ENCODE assay signal across 13 cellular contexts in the genomic region with DNA sequence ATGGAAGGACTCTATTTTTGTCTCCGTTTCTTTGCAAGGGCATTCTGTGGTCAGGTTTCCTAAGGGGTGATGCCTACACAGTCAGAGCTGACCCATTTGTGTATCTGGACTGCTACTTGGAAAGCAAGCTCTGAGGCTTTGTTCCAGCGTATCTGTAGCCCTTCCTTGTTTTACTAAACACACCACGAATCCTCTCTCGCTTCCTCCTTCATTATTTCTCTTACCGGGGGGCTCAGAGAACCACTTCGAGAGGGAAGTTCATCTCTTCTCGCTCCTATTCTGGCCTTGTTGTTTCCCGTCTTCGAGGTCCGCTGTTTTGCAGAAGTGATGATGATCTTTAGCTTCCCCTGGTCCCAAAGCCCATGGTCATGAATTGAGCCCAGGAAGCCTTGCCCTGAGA.
"Had no signal": no experiment of that assay in that cellular context is flagged by ENCODE, and none has a peak within 500 bp of the region (broad histone marks: within the 10 kb centered on the region; RNA-seq: fewer than 3 reads in every experiment).

No MANE protein-coding gene starts in this region.

- DNase-seq: activated naive CD4-positive, alpha-beta T cell treated with anti-CD3 and anti-CD28 coated beads, Interleukin-2, amount 10 ng/mL, durations not matched to agents 7 days and 5 days; central memory CD4-positive, alpha-beta T cell; effector CD4-positive, alpha-beta T cell; gastrocnemius medialis; ovary; retina had no signal

- H3K27ac Mint-ChIP-seq: activated naive CD4-positive, alpha-beta T cell treated with anti-CD3 and anti-CD28 coated beads, Interleukin-2, amount 10 ng/mL, durations not matched to agents 7 days and 5 days; activated T-helper 2 cell treated with anti-CD3 and anti-CD28 coated beads, Interferon-gamma antibody, Interleukin-2, Interleukin-4, amounts not matched to agents 10 μg/mL and 5 μg/mL and 100 μg/mL, durations not matched to agents 14 hours and 24 hours and 36 hours; stimulated activated memory B cell treated with anti-CD40 and anti-IgM and Interleukin-4, amounts not matched to agents 10 μg/mL and 1 μg/mL and 100 μg/mL, for 72 hours had no signal

- H3K4me1 ChIP-seq: adrenal gland had no signal

- H2AFZ ChIP-seq: hepatocyte had no signal

- ATAC-seq: activated CD4-positive, CD25-positive, alpha-beta regulatory T cell treated with anti-CD3 and anti-CD28 coated beads, Interleukin-2, amount 50 U/mL, for 24 hours; stimulated activated memory B cell treated with anti-CD40 and anti-IgM and Interleukin-4, amounts not matched to agents 10 μg/mL and 1 μg/mL and 100 μg/mL, for 72 hours had no signal

- H3K27me3 Mint-ChIP-seq: activated naive CD4-positive, alpha-beta T cell treated with anti-CD3 and anti-CD28 coated beads, Interleukin-2, amount 10 ng/mL, durations not matched to agents 7 days and 5 days; stimulated activated memory B cell treated with anti-CD40 and anti-IgM and Interleukin-4, amounts not matched to agents 10 μg/mL and 1 μg/mL and 100 μg/mL, for 72 hours had no signal

- H3K9me3 ChIP-seq: adrenal gland, gastrocnemius medialis, ovary had no signal

- H3K4me1 Mint-ChIP-seq: activated naive CD4-positive, alpha-beta T cell treated with anti-CD3 and anti-CD28 coated beads, Interleukin-2, amount 10 ng/mL, durations not matched to agents 7 days and 5 days; stimulated activated memory B cell treated with anti-CD40 and anti-IgM and Interleukin-4, amounts not matched to agents 10 μg/mL and 1 μg/mL and 100 μg/mL, for 72 hours had no signal

- H3K9me3 Mint-ChIP-seq: activated naive CD4-positive, alpha-beta T cell treated with anti-CD3 and anti-CD28 coated beads, Interleukin-2, amount 10 ng/mL, durations not matched to agents 7 days and 5 days; activated T-helper 2 cell treated with anti-CD3 and anti-CD28 coated beads, Interferon-gamma antibody, Interleukin-2, Interleukin-4, amounts not matched to agents 10 μg/mL and 5 μg/mL and 100 μg/mL, durations not matched to agents 14 hours and 24 hours and 36 hours; stimulated activated memory B cell treated with anti-CD40 and anti-IgM and Interleukin-4, amounts not matched to agents 10 μg/mL and 1 μg/mL and 100 μg/mL, for 72 hours had no signal

- H3K4me2 ChIP-seq: hepatocyte, smooth muscle cell had no signal

- H3K4me3 Mint-ChIP-seq: activated naive CD4-positive, alpha-beta T cell treated with anti-CD3 and anti-CD28 coated beads, Interleukin-2, amount 10 ng/mL, durations not matched to agents 7 days and 5 days; stimulated activated memory B cell treated with anti-CD40 and anti-IgM and Interleukin-4, amounts not matched to agents 10 μg/mL and 1 μg/mL and 100 μg/mL, for 72 hours had no signal

- H3K27ac ChIP-seq: adrenal gland, coronary artery, gastrocnemius medialis, hepatocyte, ovary had no signal

- H3K27me3 ChIP-seq: adrenal gland, gastrocnemius medialis, hepatocyte, ovary had no signal

- H3K4me3 ChIP-seq: adrenal gland, coronary artery, gastrocnemius medialis, hepatocyte, ovary, smooth muscle cell had no signal

- H3K36me3 ChIP-seq: adrenal gland, gastrocnemius medialis, ovary had no signal

- H3K36me3 Mint-ChIP-seq: activated naive CD4-positive, alpha-beta T cell treated with anti-CD3 and anti-CD28 coated beads, Interleukin-2, amount 10 ng/mL, durations not matched to agents 7 days and 5 days had no signal
